In the genomic region with DNA sequence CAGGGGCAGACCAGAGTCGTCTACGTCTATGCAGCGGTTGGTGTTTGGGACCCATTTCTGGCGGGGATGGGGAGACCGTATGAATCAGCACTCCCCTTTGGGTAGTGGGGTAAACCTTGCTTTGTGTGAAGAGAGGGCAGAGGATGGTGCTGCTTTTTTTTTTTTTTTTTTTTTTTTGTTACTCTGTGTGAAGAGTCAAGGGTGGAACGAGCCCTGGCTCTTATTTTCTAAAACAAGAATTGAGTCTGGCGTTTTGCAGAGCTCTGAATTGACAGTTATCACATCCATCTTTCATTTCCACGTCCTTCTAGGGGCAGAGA, we compare ENCODE assay signal across 8 cellular contexts. TPM values are rescaled to one million over a fixed set of nuclear protein-coding genes. Genes with fewer than 3 reads are reported as not detected.
A peak's percentile ranks its signal among the peaks of the same experiment; 100 is the strongest.
DNase-seq lines count a peak whose midpoint lies in the region; ATAC-seq, FAIRE-seq and TF ChIP-seq lines count a peak whose summit lies in the region.

No MANE protein-coding gene starts in this region.

- peaks cover 4 to 12% of the 10 kb centered on the region in 2 donors for H3K36me3 Mint-ChIP-seq in activated naive CD4-positive, alpha-beta T cell treated with anti-CD3 and anti-CD28 coated beads, Interleukin-2, amount 50 U/mL, for 72 hours
- H3K36me3 Mint-ChIP-seq in immature natural killer cell, result no peaks in the 10 kb centered on the region

- H3K27me3 ChIP-seq in A673 (replicated peaks; ENCODE audit: insufficient read depth, low read depth, low read length, poor library complexity) (no peaks in the 10 kb centered on the region), HUES48 (ENCODE audit: control insufficient read depth, insufficient read depth, low read length) (no peaks in the 10 kb centered on the region)

- H3K4me3 ChIP-seq in A673 (ENCODE audit: low read depth, low read length, poor library complexity, severe bottlenecking), result peak overlapping the region; percentile 95
- H3K4me3 ChIP-seq in HUES48 (ENCODE audit: low read depth, low read length), result peak overlapping the region; percentile 93

- H3K4me3 Mint-ChIP-seq in immature natural killer cell, result peak overlapping the region; percentile 91 to 96 (median 95)

- POLR2A ChIA-PET in A673 (lab: Charles Lee; ENCODE audit: low non-redundant PET), result interaction anchor here (0.7 kb wide), 1 partner anchor 182 kb away, joined by 9 read pairs; no protein-coding TSS in a partner anchor

- ATAC-seq in activated naive CD4-positive, alpha-beta T cell treated with anti-CD3 and anti-CD28 coated beads, Interleukin-2, amount 50 U/mL, for 72 hours, result peak in 1 of 2 donors; percentile 9
- ATAC-seq in HG02870 (IDR thresholded peaks at IDR 0.05; ENCODE audit: unreplicated experiment) (no peak), HG02884 (IDR thresholded peaks at IDR 0.05; ENCODE audit: unreplicated experiment) (no peak)

- H3K27me3 Mint-ChIP-seq in immature natural killer cell (ENCODE audit: low read depth in 3 of 3), result peaks cover 2 to 8% (median 5%) of the 10 kb centered on the region in 3 donors

- DNase-seq in A673 (ENCODE audit: low spot score) (no peak), immature natural killer cell (peak; percentile 21 to 24 (median 22)), substantia nigra (lab: John Stamatoyannopoulos, UW) (peak in 1 of 49 donors; percentile 16), frontal cortex (ENCODE audit: low spot score in 2 of 2) (no peak)
- peak in 1 of 2 donors; percentile 64 for DNase-seq in activated naive CD4-positive, alpha-beta T cell treated with anti-CD3 and anti-CD28 coated beads, Interleukin-2, amount 50 U/mL, for 72 hours (ENCODE audit: low spot score in 2 of 2)

- no peak for FAIRE-seq in frontal cortex (lab: Jason Lieb, UNC)

- H3K9me3 Mint-ChIP-seq in activated naive CD4-positive, alpha-beta T cell treated with anti-CD3 and anti-CD28 coated beads, Interleukin-2, amount 50 U/mL, for 72 hours, result no peaks in the 10 kb centered on the region
- no peaks in the 10 kb centered on the region for H3K9me3 Mint-ChIP-seq in immature natural killer cell

- no peak for TF ChIP-seq CTCF in A673 (conservative IDR thresholded peaks at IDR 0.05; ENCODE audit: low read depth, low read length)

- no TSS peak for BruUV-seq in A673 (replicated peaks; lab: Mats Ljungman, UMichigan)

- H3K4me1 ChIP-seq in A673 (ENCODE audit: insufficient read depth, low read length, poor library complexity, severe bottlenecking) (peaks cover 19% of the 10 kb centered on the region), HUES48 (ENCODE audit: control insufficient read depth, insufficient read depth, low read length) (peaks cover 35% of the 10 kb centered on the region)

- intact Hi-C loops in A673 (cut with micrococcal nuclease; ENCODE audit: unreplicated experiment), result loop anchor here (5.0 kb wide), 1 partner anchor 35 kb away; no protein-coding TSS in a partner anchor

- H3K36me3 ChIP-seq in A673 (ENCODE audit: insufficient read depth, low read length, poor library complexity, severe bottlenecking) (no peaks in the 10 kb centered on the region), HUES48 (ENCODE audit: control insufficient read depth, insufficient read depth, low read length) (no peaks in the 10 kb centered on the region)

- H3K27ac ChIP-seq in A673 (ENCODE audit: low read depth, low read length, poor library complexity, severe bottlenecking) (peak overlapping the region; percentile 95), HUES48 (ENCODE audit: low read depth, low read length) (peak overlapping the region; percentile 95), substantia nigra (ENCODE audit: low read depth, low read length, poor library complexity, severe bottlenecking) (peak overlapping the region; percentile 90)

- CTCF ChIA-PET in A673 (lab: Charles Lee), result interaction anchor here (0.6 kb wide), 2 partner anchors 104 to 182 kb away, joined by 3 to 9 read pairs; no protein-coding TSS in a partner anchor

- H3K9me3 ChIP-seq in A673 (ENCODE audit: low read depth, low read length, poor library complexity, severe bottlenecking) (no peaks in the 10 kb centered on the region), HUES48 (ENCODE audit: control insufficient read depth, insufficient read depth, low read length) (no peaks in the 10 kb centered on the region)

- peak overlapping the region; percentile 79 for H3K9ac ChIP-seq in HUES48 (ENCODE audit: low read depth, low read length)

- peaks cover 54 to 65% of the 10 kb centered on the region in 2 donors for H3K4me1 Mint-ChIP-seq in immature natural killer cell

- H3K27ac Mint-ChIP-seq in activated naive CD4-positive, alpha-beta T cell treated with anti-CD3 and anti-CD28 coated beads, Interleukin-2, amount 50 U/mL, for 72 hours, result peak overlapping the region; percentile 97 to 98
- peak overlapping the region; percentile 92 to 98 (median 94) for H3K27ac Mint-ChIP-seq in immature natural killer cell

RNA-seq across cellular contexts. Expression of gene SLAIN2, which starts 1.2 kb away (rescaled TPM):
- total RNA-seq in A673 (2021) (74.0 and 79.1 TPM in 2 replicates), frontal cortex (206 TPM)
- 10 to 100 TPM; 42.7 to 59.2 TPM for total RNA-seq in activated naive CD4-positive, alpha-beta T cell treated with anti-CD3 and anti-CD28 coated beads, Interleukin-2, amount 50 U/mL, for 72 hours
- polyA plus RNA-seq in immature natural killer cell, result 10 to 100 TPM; 15.0 to 36.5 (median 28.4) TPM

Comparison
In these comparisons a context has a peak if more than half of its experiments do, and no peak if none do; other contexts are left out.
1. DNase-seq: peak in immature natural killer cell (3 of 3); none in A673 (single experiment) and frontal cortex (0 of 2).
2. Peak in every context shown above with its lines, with median percentiles within 50 percentile points of each other: H3K27ac ChIP-seq.